8 cellular contexts compared by ENCODE assay signal in the genomic region with DNA sequence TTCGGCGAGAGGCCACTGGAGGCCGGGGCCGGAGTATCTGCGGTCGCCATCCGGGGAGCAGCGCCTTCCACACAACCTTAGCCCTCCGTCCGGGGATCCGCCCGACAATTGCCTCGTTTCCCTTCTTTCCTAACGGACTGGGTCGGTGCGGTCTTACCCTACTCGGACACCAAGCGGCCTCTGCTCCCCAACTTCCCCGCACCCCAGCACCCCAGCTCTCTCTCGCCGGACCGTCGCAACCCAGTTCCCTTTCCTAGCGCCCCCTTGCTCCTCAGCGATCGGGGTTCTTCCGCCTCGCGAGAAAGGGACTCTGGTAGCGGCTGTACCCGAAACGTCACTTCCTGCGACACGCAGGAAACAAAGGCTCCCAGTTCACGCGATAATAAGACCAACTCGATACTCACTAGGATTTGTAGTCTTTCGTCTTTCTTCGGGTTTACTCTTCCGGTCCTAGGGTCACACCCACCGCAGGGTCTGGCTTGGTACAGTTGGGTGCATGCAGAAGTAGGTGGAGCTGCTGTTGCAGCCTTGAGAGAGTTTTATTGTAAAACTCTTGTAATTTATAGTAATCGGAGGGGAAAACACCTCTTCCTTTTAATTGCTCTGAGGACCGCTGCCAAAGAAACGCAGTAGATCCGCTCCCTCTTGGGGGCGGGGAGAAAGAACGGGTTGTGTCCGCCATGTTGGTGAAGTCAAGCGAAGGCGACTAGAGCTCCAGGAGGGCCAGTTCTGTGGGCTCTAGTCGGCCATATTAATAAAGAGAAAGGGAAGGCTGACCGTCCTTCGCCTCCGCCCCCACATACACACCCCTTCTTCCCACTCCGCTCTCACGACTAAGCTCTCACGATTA. TPM values are rescaled to one million over a fixed set of nuclear protein-coding genes. Genes with fewer than 3 reads are reported as not detected.
DNase-seq lines count a peak whose midpoint lies in the region; TF ChIP-seq lines count a peak whose summit lies in the region.

A gene (plus strand): TSS at position 741 of the 850 bp plus-strand sequence. CDS start 209 bp downstream, outside the sequence.
A gene with protein sequence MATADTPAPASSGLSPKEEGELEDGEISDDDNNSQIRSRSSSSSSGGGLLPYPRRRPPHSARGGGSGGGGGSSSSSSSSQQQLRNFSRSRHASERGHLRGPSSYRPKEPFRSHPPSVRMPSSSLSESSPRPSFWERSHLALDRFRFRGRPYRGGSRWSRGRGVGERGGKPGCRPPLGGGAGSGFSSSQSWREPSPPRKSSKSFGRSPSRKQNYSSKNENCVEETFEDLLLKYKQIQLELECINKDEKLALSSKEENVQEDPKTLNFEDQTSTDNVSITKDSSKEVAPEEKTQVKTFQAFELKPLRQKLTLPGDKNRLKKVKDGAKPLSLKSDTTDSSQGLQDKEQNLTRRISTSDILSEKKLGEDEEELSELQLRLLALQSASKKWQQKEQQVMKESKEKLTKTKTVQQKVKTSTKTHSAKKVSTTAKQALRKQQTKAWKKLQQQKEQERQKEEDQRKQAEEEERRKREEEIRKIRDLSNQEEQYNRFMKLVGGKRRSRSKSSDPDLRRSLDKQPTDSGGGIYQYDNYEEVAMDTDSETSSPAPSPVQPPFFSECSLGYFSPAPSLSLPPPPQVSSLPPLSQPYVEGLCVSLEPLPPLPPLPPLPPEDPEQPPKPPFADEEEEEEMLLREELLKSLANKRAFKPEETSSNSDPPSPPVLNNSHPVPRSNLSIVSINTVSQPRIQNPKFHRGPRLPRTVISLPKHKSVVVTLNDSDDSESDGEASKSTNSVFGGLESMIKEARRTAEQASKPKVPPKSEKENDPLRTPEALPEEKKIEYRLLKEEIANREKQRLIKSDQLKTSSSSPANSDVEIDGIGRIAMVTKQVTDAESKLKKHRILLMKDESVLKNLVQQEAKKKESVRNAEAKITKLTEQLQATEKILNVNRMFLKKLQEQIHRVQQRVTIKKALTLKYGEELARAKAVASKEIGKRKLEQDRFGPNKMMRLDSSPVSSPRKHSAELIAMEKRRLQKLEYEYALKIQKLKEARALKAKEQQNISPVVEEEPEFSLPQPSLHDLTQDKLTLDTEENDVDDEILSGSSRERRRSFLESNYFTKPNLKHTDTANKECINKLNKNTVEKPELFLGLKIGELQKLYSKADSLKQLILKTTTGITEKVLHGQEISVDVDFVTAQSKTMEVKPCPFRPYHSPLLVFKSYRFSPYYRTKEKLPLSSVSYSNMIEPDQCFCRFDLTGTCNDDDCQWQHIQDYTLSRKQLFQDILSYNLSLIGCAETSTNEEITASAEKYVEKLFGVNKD (N-terminal part only) (minus strand): TSS at position 288 of the 850 bp plus-strand sequence. CDS start 238 bp downstream, at position 50.

- peaks cover 38% of the 10 kb centered on the region for H3K36me3 Mint-ChIP-seq in HFFc6 (ENCODE audit: low read depth)
- H3K36me3 Mint-ChIP-seq in activated naive CD4-positive, alpha-beta T cell treated with anti-CD3 and anti-CD28 coated beads, Interleukin-2, amount 50 U/mL, for 24 hours, result peaks cover 27% of the 10 kb centered on the region

- peaks cover 4% of the 10 kb centered on the region; the same call in 1 of the 2 replicates for H3K9me3 Mint-ChIP-seq in HFFc6
- H3K9me3 Mint-ChIP-seq in activated naive CD4-positive, alpha-beta T cell treated with anti-CD3 and anti-CD28 coated beads, Interleukin-2, amount 50 U/mL, for 24 hours, result no peaks in the 10 kb centered on the region

- intact Hi-C loops in testis (cut with DNase I; ENCODE audit: low total_unique reads), result no loop called here

- peaks cover 41% of the 10 kb centered on the region for H3K4me1 Mint-ChIP-seq in HFFc6 (ENCODE audit: low read depth)
- peaks cover 55% of the 10 kb centered on the region for H3K4me1 Mint-ChIP-seq in activated naive CD4-positive, alpha-beta T cell treated with anti-CD3 and anti-CD28 coated beads, Interleukin-2, amount 50 U/mL, for 24 hours

- H3K27ac Mint-ChIP-seq in HFFc6, result peak within 1 kb of the TSS; percentile 100
- peak within 1 kb of the TSS; percentile 100 for H3K27ac Mint-ChIP-seq in activated naive CD4-positive, alpha-beta T cell treated with anti-CD3 and anti-CD28 coated beads, Interleukin-2, amount 50 U/mL, for 24 hours

- H3K4me3 Mint-ChIP-seq in HFFc6, result peak within 1 kb of the TSS; percentile 97
- peak within 1 kb of the TSS; percentile 100 for H3K4me3 Mint-ChIP-seq in activated naive CD4-positive, alpha-beta T cell treated with anti-CD3 and anti-CD28 coated beads, Interleukin-2, amount 50 U/mL, for 24 hours

- peaks cover 11% of the 10 kb centered on the region for H3K4me1 ChIP-seq in testis

- H3K27me3 Mint-ChIP-seq in HFFc6 (ENCODE audit: insufficient read depth), result peaks cover 2% of the 10 kb centered on the region
- no peaks in the 10 kb centered on the region for H3K27me3 Mint-ChIP-seq in activated naive CD4-positive, alpha-beta T cell treated with anti-CD3 and anti-CD28 coated beads, Interleukin-2, amount 50 U/mL, for 24 hours

- 1% methylated on average over 46 to 57 of the region's 57 CpGs for WGBS in testis, 2 donors

- no peaks in the 10 kb centered on the region for H3K36me3 ChIP-seq in testis (ENCODE audit: low read depth, missing control alignments)

- H3K27me3 ChIP-seq in testis, result no peaks in the 10 kb centered on the region

- H3K4me3 ChIP-seq in GM08714 (ENCODE audit: low read length), result peak within 1 kb of the TSS; percentile 84
- peak within 1 kb of the TSS; percentile 88 to 95 for H3K4me3 ChIP-seq in testis

- peak; percentile 62 for TF ChIP-seq CTCF in HFFc6 (IDR thresholded peaks at IDR 0.05)
- TF ChIP-seq CTCF in testis (IDR thresholded peaks at IDR 0.05), result peak in 1 of 3 experiments; percentile 10

- peak; percentile 66 for TF ChIP-seq POLR2A in testis (IDR thresholded peaks at IDR 0.05)

- H3K9me3 ChIP-seq in testis, result no peaks in the 10 kb centered on the region

- H3K27ac ChIP-seq in testis, result peak within 1 kb of the TSS; percentile 95 to 97

- peak; percentile 99 for DNase-seq in HFFc6
- DNase-seq in NAMALWA (ENCODE audit: low spot score), result peak; percentile 100
- DNase-seq in SK-N-DZ (ENCODE audit: low spot score), result peak; percentile 100
- DNase-seq in glomerular endothelial cell (ENCODE audit: extremely low read depth, low read depth, low spot score), result peak; percentile 99
- peak; percentile 94 for DNase-seq in occipital lobe (lab: John Stamatoyannopoulos, UW)
- peak; percentile 98 for DNase-seq in testis

RNA-seq across cellular contexts. Expression of the first gene that starts in this region (rescaled TPM):
- 1 to 10 TPM; 3.8 to 5.1 (median 4.4) TPM for total RNA-seq in HFFc6 (2021; fragmentation: NEBNext Ultra II Directional; extraction: Animal tissue kit (Norgen Biotek cat#: 25700))
- 9.8 and 10.6 TPM in 2 replicates for polyA plus RNA-seq in SK-N-DZ (2014; cell fraction: cytosol; rRNA removed)
- 16.2 and 21.8 TPM in 2 replicates for polyA plus RNA-seq in SK-N-DZ (2014; cell fraction: nucleus; rRNA removed)
- total RNA-seq in glomerular endothelial cell (2.5 and 9.5 TPM in 2 replicates), occipital lobe (47.9 TPM), testis (10 to 100 TPM in 1 of 2 donors, 1 to 10 TPM in 1; 7.7 to 13.4 TPM)
- 25.8 TPM for polyA plus RNA-seq in testis (ENCODE audit: insufficient read depth, low read depth, low replicate concordance)

RNA-seq across cellular contexts. Expression of the second gene that starts in this region (rescaled TPM):
- total RNA-seq in HFFc6 (2021; fragmentation: NEBNext Ultra II Directional; extraction: Animal tissue kit (Norgen Biotek cat#: 25700)), result 10 to 100 TPM; 23.4 to 32.5 (median 30.5) TPM
- polyA plus RNA-seq in SK-N-DZ (2014; cell fraction: cytosol; rRNA removed), result 8.3 and 9.6 TPM in 2 replicates
- polyA plus RNA-seq in SK-N-DZ (2014; cell fraction: nucleus; rRNA removed), result 79.3 and 145 TPM in 2 replicates
- total RNA-seq in glomerular endothelial cell (23.4 and 56.5 TPM in 2 replicates), occipital lobe (42.7 TPM), testis (100 to 1,000 TPM in 1 of 2 donors, 10 to 100 TPM in 1; 83.7 to 144 TPM)
- polyA plus RNA-seq in testis (ENCODE audit: insufficient read depth, low read depth, low replicate concordance), result 24.1 TPM

Comparison
In these comparisons a context has a peak if more than half of its experiments do, and no peak if none do; other contexts are left out.
1. Peak in every context shown above with its lines: DNase-seq, H3K4me3 ChIP-seq and H3K27ac ChIP-seq.